Comparison of ENCODE assay signal across 13 cellular contexts in genomic region chr2:67400560-67401464, GRCh38. TPM values are rescaled to one million over a fixed set of nuclear protein-coding genes. Genes with fewer than 3 reads are reported as not detected.
DNase-seq lines count a peak whose midpoint lies in the region; ATAC-seq and TF ChIP-seq lines count a peak whose summit lies in the region.
"Had no signal": no experiment of that assay in that cellular context is flagged by ENCODE, and none has a peak within 500 bp of the region (broad histone marks: within the 10 kb centered on the region; RNA-seq: fewer than 3 reads in every experiment).

No MANE protein-coding gene starts in this region.

- H3F3A ChIP-seq in GM23248 (ENCODE audit: insufficient read depth) (peaks cover 4% of the 10 kb centered on the region), PC-3 (ENCODE audit: low read length, unreplicated experiment) (peaks cover 4% of the 10 kb centered on the region)

- peak overlapping the region; percentile 60 for H3K4me2 ChIP-seq in GM23248 (ENCODE audit: unreplicated experiment)
- H3K4me2 ChIP-seq in PC-3 (ENCODE audit: low read length) = peak overlapping the region; percentile 89

- DNase-seq in GM23248 (peak; percentile 41), PC-3 (peak; percentile 76), dermis blood vessel endothelial cell (peak; percentile 61), renal cortical epithelial cell (ENCODE audit: low read depth) (peak; percentile 42), NCI-H1694 (lab: John Stamatoyannopoulos, UW) (no peak), OCI-M2 (lab: John Stamatoyannopoulos, UW; ENCODE audit: unreplicated experiment) (no peak)
- DNase-seq: activated CD4-positive, alpha-beta T cell treated with anti-CD3 and anti-CD28 coated beads, Interleukin-2, amount 50 U/mL, for 4 hours; activated naive CD4-positive, alpha-beta T cell; CD4-positive, CD25-positive, alpha-beta regulatory T cell; kidney; stomach had no signal

- H3K4me1 ChIP-seq in GM23248 (ENCODE audit: insufficient read depth) = peaks cover 34% of the 10 kb centered on the region
- H3K4me1 ChIP-seq in PC-3 (ENCODE audit: insufficient read depth, low read length) = peaks cover 31% of the 10 kb centered on the region

- in situ Hi-C loops in GM23248 (cut with MboI) = no loop called here

- H4K20me1 ChIP-seq in GM23248 (ENCODE audit: insufficient read depth) (no peaks in the 10 kb centered on the region), PC-3 (ENCODE audit: low read length) (no peaks in the 10 kb centered on the region)

- peak overlapping the region; percentile 20 for H3K27ac ChIP-seq in GM23248
- peak overlapping the region; percentile 93 for H3K27ac ChIP-seq in PC-3 (ENCODE audit: low read length)

- H3K9ac ChIP-seq in GM23248 = no peak overlapping the region
- peak overlapping the region; percentile 98 for H3K9ac ChIP-seq in PC-3 (ENCODE audit: low read length)

- H3K4me3 ChIP-seq in GM23248 (peak overlapping the region; percentile 17), PC-3 (ENCODE audit: low read length) (peak overlapping the region; percentile 56)
- H3K4me3 ChIP-seq: stomach had no signal

- intact Hi-C loops in PC-3 (cut with micrococcal nuclease) = loop anchor here (1.0 kb wide), 1 partner anchor 44 kb away; no protein-coding TSS in a partner anchor

- POLR2A ChIA-PET in PC-3 (lab: Charles Lee; ENCODE audit: unreplicated experiment) = interaction anchor here (0.6 kb wide), 1 partner anchor 165 kb away, joined by 6 read pairs; no protein-coding TSS in a partner anchor

- ATAC-seq in PC-3 (peak; percentile 18), HG02642 (IDR thresholded peaks at IDR 0.05; ENCODE audit: poor library complexity, unreplicated experiment) (no peak), GM21423 (IDR thresholded peaks at IDR 0.05; ENCODE audit: unreplicated experiment) (no peak)

- TF ChIP-seq CTCF in PC-3 (conservative IDR thresholded peaks at IDR 0.05; ENCODE audit: low read depth, low read length) = no peak

- H3K9me2 ChIP-seq in GM23248 (ENCODE audit: insufficient read depth) = no peaks in the 10 kb centered on the region
- no peaks in the 10 kb centered on the region for H3K9me2 ChIP-seq in PC-3 (replicated peaks; ENCODE audit: low read length)

- H3K79me2 ChIP-seq in GM23248 (ENCODE audit: insufficient read depth) = peaks cover 57% of the 10 kb centered on the region
- peaks cover 33% of the 10 kb centered on the region for H3K79me2 ChIP-seq in PC-3 (ENCODE audit: low read length)

- CTCF ChIA-PET in PC-3 (lab: Charles Lee) = no interaction called here

- peaks cover 41% of the 10 kb centered on the region for H3K36me3 ChIP-seq in GM23248 (ENCODE audit: low read depth)
- H3K36me3 ChIP-seq in PC-3 (ENCODE audit: low read depth, low read length) = peaks cover 28% of the 10 kb centered on the region; the same call in 1 of the 2 replicates

- H3K9me3 ChIP-seq in GM23248 (ENCODE audit: low read depth) = no peaks in the 10 kb centered on the region
- no peaks in the 10 kb centered on the region for H3K9me3 ChIP-seq in PC-3 (ENCODE audit: low read length)
- H3K9me3 ChIP-seq: stomach had no signal

- H2AFZ ChIP-seq in GM23248 (no peak overlapping the region), PC-3 (ENCODE audit: low read length) (no peak overlapping the region)

- 70 to 77% methylated on average over 4 of the region's 4 CpGs for WGBS in GM23248 (ENCODE audit: low coverage in 1 of 2, low lambda C conversion rate in 2 of 2, missing lambda C conversion rate in 2 of 2), 2 experiments

- no TSS peak for BruUV-seq in PC-3 (replicated peaks; lab: Mats Ljungman, UMichigan)

- H3K27me3 ChIP-seq in GM23248 (replicated peaks; ENCODE audit: insufficient read depth) (no peaks in the 10 kb centered on the region), PC-3 (ENCODE audit: low read length) (no peaks in the 10 kb centered on the region)
- H3K27me3 ChIP-seq: stomach had no signal

RNA-seq across cellular contexts. Expression of gene ETAA1, which starts 3.7 kb away (rescaled TPM):
- total RNA-seq in GM23248 (2014; rRNA removed; shearing (Covaris generic)) = 16.0 and 18.6 TPM in 2 replicates
- polyA plus RNA-seq in GM23248 (2016; fragmentation: Nextera tagmentation; extraction: Ambion mirVana) = 8.6 and 9.2 TPM in 2 replicates
- 12.1 and 14.0 TPM in 2 replicates for total RNA-seq in PC-3 (2014; rRNA removed)
- 19.1 and 22.7 TPM in 2 replicates for total RNA-seq in dermis blood vessel endothelial cell
- 22.7 and 29.4 TPM in 2 replicates for total RNA-seq in renal cortical epithelial cell

Comparison
In these comparisons a context has a peak if more than half of its experiments do, and no peak if none do; other contexts are left out.
1. DNase-seq: peak in GM23248 (single experiment), PC-3 (single experiment), dermis blood vessel endothelial cell (single experiment) and renal cortical epithelial cell (single experiment); none in NCI-H1694 (single experiment) and OCI-M2 (single experiment).